ENCODE assay signal across 33 cellular contexts in genomic region chr4:48454591-48454990, GRCh38. TPM values are rescaled to one million over a fixed set of nuclear protein-coding genes. Genes with fewer than 3 reads are reported as not detected.
"Had no signal": no experiment of that assay in that cellular context is flagged by ENCODE, and none has a peak within 500 bp of the region (broad histone marks: within the 10 kb centered on the region; RNA-seq: fewer than 3 reads in every experiment).

No MANE protein-coding gene starts in this region.

- H3K4me3 Mint-ChIP-seq: dendritic cell treated with granulocyte-macrophage colony-stimulating factor and Interleukin-4, amounts not matched to agents 40 ng/mL and 50 ng/mL, for 4 days; effector memory CD8-positive, alpha-beta T cell; endodermal cell; mesothelial cell of epicardium; naive B cell had no signal

- H3K4me1 ChIP-seq: colonic mucosa, esophagus squamous epithelium, gastrocnemius medialis, heart right ventricle, left lung, lower lobe of right lung had no signal

- ATAC-seq: effector memory CD8-positive, alpha-beta T cell; esophagus mucosa; gastrocnemius medialis; heart right ventricle; left cardiac atrium; left lung; left ventricle myocardium superior; lower lobe of right lung; mucosa of descending colon had no signal

- H3K9me3 ChIP-seq: colonic mucosa, esophagus squamous epithelium, gastrocnemius medialis, left lung, lower lobe of right lung, mucosa of descending colon had no signal

- H3K9me3 Mint-ChIP-seq: dendritic cell treated with granulocyte-macrophage colony-stimulating factor and Interleukin-4, amounts not matched to agents 40 ng/mL and 50 ng/mL, for 4 days; effector memory CD8-positive, alpha-beta T cell; endodermal cell had no signal

- H3K27ac Mint-ChIP-seq: dendritic cell treated with granulocyte-macrophage colony-stimulating factor and Interleukin-4, amounts not matched to agents 40 ng/mL and 50 ng/mL, for 4 days; effector memory CD8-positive, alpha-beta T cell; endodermal cell; mesothelial cell of epicardium had no signal

- DNase-seq: colonic mucosa; cortex of kidney; effector CD8-positive, alpha-beta T cell; effector memory CD8-positive, alpha-beta T cell; endodermal cell; erythroblast; esophagus squamous epithelium; foreskin fibroblast; foreskin melanocyte; gastrocnemius medialis; glutamatergic neuron; head of caudate nucleus; heart right ventricle; hippocampal formation; left cardiac atrium; left lung; left ventricle myocardium superior; lower lobe of right lung; mesenchymal stem cell; mucosa of descending colon; naive B cell had no signal

- H3K4me3 ChIP-seq: colonic mucosa, esophagus squamous epithelium, gastrocnemius medialis, heart right ventricle, left lung, lower lobe of right lung, mucosa of descending colon had no signal

- H3K4me1 Mint-ChIP-seq: endodermal cell, mesothelial cell of epicardium, naive B cell had no signal

- H3K27ac ChIP-seq: colonic mucosa, epithelial cell of prostate, esophagus squamous epithelium, gastrocnemius medialis, heart right ventricle, left lung, lower lobe of right lung had no signal

- H3K27me3 ChIP-seq: colonic mucosa, esophagus squamous epithelium, gastrocnemius medialis, heart right ventricle, left lung had no signal

- H3K36me3 ChIP-seq: colonic mucosa, esophagus squamous epithelium, gastrocnemius medialis, heart right ventricle, left lung, lower lobe of right lung had no signal

RNA-seq across cellular contexts. Expression of gene SLC10A4, which starts 28.6 kb away (rescaled TPM):
- total RNA-seq: esophagus mucosa, left ventricle myocardium superior, mesenteric fat pad, myocyte had no signal

RNA-seq across cellular contexts. Expression of gene ZAR1, which starts 35.5 kb away (rescaled TPM):
- total RNA-seq: colonic mucosa, dermis microvascular lymphatic vessel endothelial cell, esophagus mucosa, esophagus squamous epithelium, gastrocnemius medialis, glomerular endothelial cell, heart right ventricle, kidney epithelial cell, left cardiac atrium, left ventricle myocardium superior, lower leg skin, lower lobe of right lung, lung microvascular endothelial cell, mesenteric fat pad, mucosa of descending colon, myocyte had no signal
- polyA plus RNA-seq: heart right ventricle, keratinocyte had no signal
